Comparison of ENCODE assay signal across 13 cellular contexts in genomic region chr20:64223526-64224067, GRCh38. TPM values are rescaled to one million over a fixed set of nuclear protein-coding genes. Genes with fewer than 3 reads are reported as not detected.
A peak's percentile ranks its signal among the peaks of the same experiment; 100 is the strongest.
DNase-seq lines count a peak whose midpoint lies in the region; ATAC-seq and TF ChIP-seq lines count a peak whose summit lies in the region.
"Had no signal": no experiment of that assay in that cellular context is flagged by ENCODE, and none has a peak within 500 bp of the region (broad histone marks: within the 10 kb centered on the region; RNA-seq: fewer than 3 reads in every experiment).

No MANE protein-coding gene starts in this region.

- H3K4me1 Mint-ChIP-seq in activated naive CD4-positive, alpha-beta T cell treated with anti-CD3 and anti-CD28 coated beads for 36 hours (ENCODE audit: low read depth): peaks cover 4% of the 10 kb centered on the region

- H3K27ac ChIP-seq in brain microvascular endothelial cell: no peak overlapping the region

- H3K4me3 Mint-ChIP-seq in activated naive CD4-positive, alpha-beta T cell treated with anti-CD3 and anti-CD28 coated beads for 36 hours: no peak overlapping the region
- H3K4me3 Mint-ChIP-seq: activated T-cell treated with anti-CD3 and anti-CD28 coated beads, Interleukin-2, amount 50 U/mL, for 24 hours; immature natural killer cell had no signal

- no peaks in the 10 kb centered on the region for H3K36me3 ChIP-seq in brain microvascular endothelial cell (replicated peaks)
- H3K36me3 ChIP-seq in kidney epithelial cell (ENCODE audit: control insufficient read depth, insufficient read depth, low read length): no peaks in the 10 kb centered on the region

- ATAC-seq in HG02973 (IDR thresholded peaks at IDR 0.05; ENCODE audit: unreplicated experiment) (no peak), GM21528 (IDR thresholded peaks at IDR 0.05; ENCODE audit: low FRiP score, unreplicated experiment) (no peak)
- ATAC-seq: HCT116 had no signal

- in situ Hi-C loops in KBM-7 (cut with MboI; ENCODE audit: low pct_unique_long_range_greater_than_20kb, low sequenced_read_pairs) (no loop called here), brain microvascular endothelial cell (cut with HindIII; ENCODE audit: low pct_ligation_motif_present, low sequenced_read_pairs) (no loop called here)

- TF ChIP-seq CTCF in AG09309 (IDR thresholded peaks at IDR 0.05; ENCODE audit: control insufficient read depth, insufficient read depth, low read depth, low read length, missing control alignments) (peak; percentile 25), brain microvascular endothelial cell (IDR thresholded peaks at IDR 0.05; ENCODE audit: low read depth, low read length, missing control alignments) (peak; percentile 66), kidney epithelial cell (IDR thresholded peaks at IDR 0.05; ENCODE audit: insufficient read depth, low read length, poor library complexity, severe bottlenecking) (peak; percentile 56)

- H3K4me3 ChIP-seq in AG09309 (ENCODE audit: control insufficient read depth, low read depth, low read length) (no peak overlapping the region), brain microvascular endothelial cell (ENCODE audit: low read depth, low read length) (no peak overlapping the region), kidney epithelial cell (ENCODE audit: low read depth, low read length) (no peak overlapping the region)

- H3K27me3 Mint-ChIP-seq in activated naive CD4-positive, alpha-beta T cell treated with anti-CD3 and anti-CD28 coated beads for 36 hours (ENCODE audit: low read depth): no peaks in the 10 kb centered on the region
- H3K27me3 Mint-ChIP-seq: activated T-cell treated with anti-CD3 and anti-CD28 coated beads, Interleukin-2, amount 50 U/mL, for 24 hours had no signal

- H3K9me3 Mint-ChIP-seq in activated naive CD4-positive, alpha-beta T cell treated with anti-CD3 and anti-CD28 coated beads for 36 hours: no peaks in the 10 kb centered on the region
- H3K9me3 Mint-ChIP-seq: activated T-cell treated with anti-CD3 and anti-CD28 coated beads, Interleukin-2, amount 50 U/mL, for 24 hours; immature natural killer cell had no signal

- CTCF ChIA-PET in activated naive CD4-positive, alpha-beta T cell treated with anti-CD3 and anti-CD28 coated beads for 36 hours (lab: Charles Lee): interaction anchor here (1.4 kb wide), 1 partner anchor 63 kb away, joined by 3 read pairs; no protein-coding TSS in a partner anchor

- H3K36me3 Mint-ChIP-seq in activated naive CD4-positive, alpha-beta T cell treated with anti-CD3 and anti-CD28 coated beads for 36 hours (ENCODE audit: low read depth): no peaks in the 10 kb centered on the region
- H3K36me3 Mint-ChIP-seq: immature natural killer cell had no signal

- peaks cover 15% of the 10 kb centered on the region for H3K27me3 ChIP-seq in brain microvascular endothelial cell (replicated peaks)
- H3K27me3 ChIP-seq in kidney epithelial cell (ENCODE audit: control insufficient read depth, insufficient read depth, low read length): peaks cover 19% of the 10 kb centered on the region

- DNase-seq in AG09309 (ENCODE audit: low read depth) (no peak), KBM-7 (peak; percentile 70), brain microvascular endothelial cell (no peak), kidney epithelial cell (ENCODE audit: low read depth) (peak; percentile 19)
- no peak for DNase-seq in activated naive CD4-positive, alpha-beta T cell treated with anti-CD3 and anti-CD28 coated beads for 36 hours
- DNase-seq in activated CD4-positive, alpha-beta T cell treated with anti-CD3 and anti-CD28 coated beads, Interleukin-2, amount 50 U/mL, for 48 hours: no peak
- DNase-seq: activated T-cell treated with anti-CD3 and anti-CD28 coated beads, Interleukin-2, amount 50 U/mL, for 24 hours; Calu3; immature natural killer cell; NCI-H2081 had no signal

- no peak overlapping the region for H3K27ac Mint-ChIP-seq in activated naive CD4-positive, alpha-beta T cell treated with anti-CD3 and anti-CD28 coated beads for 36 hours
- H3K27ac Mint-ChIP-seq: activated T-cell treated with anti-CD3 and anti-CD28 coated beads, Interleukin-2, amount 50 U/mL, for 24 hours; immature natural killer cell had no signal

- intact Hi-C loops in activated naive CD4-positive, alpha-beta T cell treated with anti-CD3 and anti-CD28 coated beads for 36 hours (cut with micrococcal nuclease): no loop called here

RNA-seq across cellular contexts. Expression of gene PCMTD2, which starts 32.0 kb away (rescaled TPM):
- 37.9 and 53.8 TPM in 2 replicates for total RNA-seq in kidney epithelial cell
- total RNA-seq in activated naive CD4-positive, alpha-beta T cell treated with anti-CD3 and anti-CD28 coated beads for 36 hours: 10 to 100 TPM; 34.5 to 36.7 TPM

RNA-seq across cellular contexts. Expression of gene MYT1, which starts 59.3 kb away (rescaled TPM):
- total RNA-seq in kidney epithelial cell: not detected in 2 replicates
- total RNA-seq in activated naive CD4-positive, alpha-beta T cell treated with anti-CD3 and anti-CD28 coated beads for 36 hours: under 1 TPM; 0.05 TPM

Comparison
In these comparisons a context has a peak if more than half of its experiments do, and no peak if none do; other contexts are left out.
1. DNase-seq: peak in KBM-7 (single experiment) and kidney epithelial cell (single experiment); none in AG09309 (single experiment), brain microvascular endothelial cell (single experiment), activated naive CD4-positive, alpha-beta T cell treated with anti-CD3 and anti-CD28 coated beads for 36 hours (single experiment) and activated CD4-positive, alpha-beta T cell treated with anti-CD3 and anti-CD28 coated beads, Interleukin-2, amount 50 U/mL, for 48 hours (0 of 2).
2. Peak in every context shown above with its lines, with median percentiles within 50 percentile points of each other: CTCF ChIP-seq.